In the genomic region with DNA sequence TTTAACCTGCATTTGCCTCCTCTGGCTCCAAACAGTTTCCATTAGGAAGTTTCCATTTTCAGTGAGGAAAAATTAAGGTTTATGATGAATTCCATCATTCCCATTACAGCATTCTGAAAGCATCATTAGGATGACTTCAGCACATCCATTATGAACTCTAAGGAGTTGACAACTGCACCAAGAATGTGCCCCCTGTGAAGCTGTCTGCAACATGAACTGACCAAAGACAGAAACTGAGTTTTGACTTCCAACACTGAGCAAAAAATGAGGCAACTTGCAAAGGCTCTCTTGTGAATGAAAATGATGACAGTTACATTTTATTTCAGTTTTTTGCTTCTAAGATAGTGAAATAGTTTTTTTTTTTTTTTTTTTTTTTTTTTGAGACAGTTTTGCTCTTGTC, we compare ENCODE assay signal across 1 cellular context.
TF ChIP-seq lines count a peak whose summit lies in the region.

No MANE protein-coding gene starts in this region.

TF ChIP-seq in GM23338, 12 proteins besides CTCF, POLR2A, EP300 and RAD21 (continued from another document):
- TF ChIP-seq, protein P1, sequence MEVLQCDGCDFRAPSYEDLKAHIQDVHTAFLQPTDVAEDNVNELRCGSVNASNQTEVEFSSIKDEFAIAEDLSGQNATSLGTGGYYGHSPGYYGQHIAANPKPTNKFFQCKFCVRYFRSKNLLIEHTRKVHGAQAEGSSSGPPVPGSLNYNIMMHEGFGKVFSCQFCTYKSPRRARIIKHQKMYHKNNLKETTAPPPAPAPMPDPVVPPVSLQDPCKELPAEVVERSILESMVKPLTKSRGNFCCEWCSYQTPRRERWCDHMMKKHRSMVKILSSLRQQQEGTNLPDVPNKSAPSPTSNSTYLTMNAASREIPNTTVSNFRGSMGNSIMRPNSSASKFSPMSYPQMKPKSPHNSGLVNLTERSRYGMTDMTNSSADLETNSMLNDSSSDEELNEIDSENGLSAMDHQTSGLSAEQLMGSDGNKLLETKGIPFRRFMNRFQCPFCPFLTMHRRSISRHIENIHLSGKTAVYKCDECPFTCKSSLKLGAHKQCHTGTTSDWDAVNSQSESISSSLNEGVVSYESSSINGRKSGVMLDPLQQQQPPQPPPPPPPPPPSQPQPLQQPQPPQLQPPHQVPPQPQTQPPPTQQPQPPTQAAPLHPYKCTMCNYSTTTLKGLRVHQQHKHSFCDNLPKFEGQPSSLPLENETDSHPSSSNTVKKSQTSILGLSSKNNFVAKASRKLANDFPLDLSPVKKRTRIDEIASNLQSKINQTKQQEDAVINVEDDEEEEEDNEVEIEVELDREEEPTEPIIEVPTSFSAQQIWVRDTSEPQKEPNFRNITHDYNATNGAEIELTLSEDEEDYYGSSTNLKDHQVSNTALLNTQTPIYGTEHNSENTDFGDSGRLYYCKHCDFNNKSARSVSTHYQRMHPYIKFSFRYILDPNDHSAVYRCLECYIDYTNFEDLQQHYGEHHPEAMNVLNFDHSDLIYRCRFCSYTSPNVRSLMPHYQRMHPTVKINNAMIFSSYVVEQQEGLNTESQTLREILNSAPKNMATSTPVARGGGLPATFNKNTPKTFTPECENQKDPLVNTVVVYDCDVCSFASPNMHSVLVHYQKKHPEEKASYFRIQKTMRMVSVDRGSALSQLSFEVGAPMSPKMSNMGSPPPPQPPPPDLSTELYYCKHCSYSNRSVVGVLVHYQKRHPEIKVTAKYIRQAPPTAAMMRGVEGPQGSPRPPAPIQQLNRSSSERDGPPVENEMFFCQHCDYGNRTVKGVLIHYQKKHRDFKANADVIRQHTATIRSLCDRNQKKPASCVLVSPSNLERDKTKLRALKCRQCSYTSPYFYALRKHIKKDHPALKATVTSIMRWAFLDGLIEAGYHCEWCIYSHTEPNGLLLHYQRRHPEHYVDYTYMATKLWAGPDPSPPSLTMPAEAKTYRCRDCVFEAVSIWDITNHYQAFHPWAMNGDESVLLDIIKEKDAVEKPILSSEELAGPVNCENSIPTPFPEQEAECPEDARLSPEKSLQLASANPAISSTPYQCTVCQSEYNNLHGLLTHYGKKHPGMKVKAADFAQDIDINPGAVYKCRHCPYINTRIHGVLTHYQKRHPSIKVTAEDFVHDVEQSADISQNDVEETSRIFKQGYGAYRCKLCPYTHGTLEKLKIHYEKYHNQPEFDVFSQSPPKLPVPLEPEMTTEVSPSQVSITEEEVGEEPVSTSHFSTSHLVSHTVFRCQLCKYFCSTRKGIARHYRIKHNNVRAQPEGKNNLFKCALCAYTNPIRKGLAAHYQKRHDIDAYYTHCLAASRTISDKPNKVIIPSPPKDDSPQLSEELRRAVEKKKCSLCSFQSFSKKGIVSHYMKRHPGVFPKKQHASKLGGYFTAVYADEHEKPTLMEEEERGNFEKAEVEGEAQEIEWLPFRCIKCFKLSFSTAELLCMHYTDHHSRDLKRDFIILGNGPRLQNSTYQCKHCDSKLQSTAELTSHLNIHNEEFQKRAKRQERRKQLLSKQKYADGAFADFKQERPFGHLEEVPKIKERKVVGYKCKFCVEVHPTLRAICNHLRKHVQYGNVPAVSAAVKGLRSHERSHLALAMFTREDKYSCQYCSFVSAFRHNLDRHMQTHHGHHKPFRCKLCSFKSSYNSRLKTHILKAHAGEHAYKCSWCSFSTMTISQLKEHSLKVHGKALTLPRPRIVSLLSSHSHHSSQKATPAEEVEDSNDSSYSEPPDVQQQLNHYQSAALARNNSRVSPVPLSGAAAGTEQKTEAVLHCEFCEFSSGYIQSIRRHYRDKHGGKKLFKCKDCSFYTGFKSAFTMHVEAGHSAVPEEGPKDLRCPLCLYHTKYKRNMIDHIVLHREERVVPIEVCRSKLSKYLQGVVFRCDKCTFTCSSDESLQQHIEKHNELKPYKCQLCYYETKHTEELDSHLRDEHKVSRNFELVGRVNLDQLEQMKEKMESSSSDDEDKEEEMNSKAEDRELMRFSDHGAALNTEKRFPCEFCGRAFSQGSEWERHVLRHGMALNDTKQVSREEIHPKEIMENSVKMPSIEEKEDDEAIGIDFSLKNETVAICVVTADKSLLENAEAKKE (CRISPR knock-in tag; IDR thresholded peaks at IDR 0.05), result no peak
- TF ChIP-seq, protein P2, sequence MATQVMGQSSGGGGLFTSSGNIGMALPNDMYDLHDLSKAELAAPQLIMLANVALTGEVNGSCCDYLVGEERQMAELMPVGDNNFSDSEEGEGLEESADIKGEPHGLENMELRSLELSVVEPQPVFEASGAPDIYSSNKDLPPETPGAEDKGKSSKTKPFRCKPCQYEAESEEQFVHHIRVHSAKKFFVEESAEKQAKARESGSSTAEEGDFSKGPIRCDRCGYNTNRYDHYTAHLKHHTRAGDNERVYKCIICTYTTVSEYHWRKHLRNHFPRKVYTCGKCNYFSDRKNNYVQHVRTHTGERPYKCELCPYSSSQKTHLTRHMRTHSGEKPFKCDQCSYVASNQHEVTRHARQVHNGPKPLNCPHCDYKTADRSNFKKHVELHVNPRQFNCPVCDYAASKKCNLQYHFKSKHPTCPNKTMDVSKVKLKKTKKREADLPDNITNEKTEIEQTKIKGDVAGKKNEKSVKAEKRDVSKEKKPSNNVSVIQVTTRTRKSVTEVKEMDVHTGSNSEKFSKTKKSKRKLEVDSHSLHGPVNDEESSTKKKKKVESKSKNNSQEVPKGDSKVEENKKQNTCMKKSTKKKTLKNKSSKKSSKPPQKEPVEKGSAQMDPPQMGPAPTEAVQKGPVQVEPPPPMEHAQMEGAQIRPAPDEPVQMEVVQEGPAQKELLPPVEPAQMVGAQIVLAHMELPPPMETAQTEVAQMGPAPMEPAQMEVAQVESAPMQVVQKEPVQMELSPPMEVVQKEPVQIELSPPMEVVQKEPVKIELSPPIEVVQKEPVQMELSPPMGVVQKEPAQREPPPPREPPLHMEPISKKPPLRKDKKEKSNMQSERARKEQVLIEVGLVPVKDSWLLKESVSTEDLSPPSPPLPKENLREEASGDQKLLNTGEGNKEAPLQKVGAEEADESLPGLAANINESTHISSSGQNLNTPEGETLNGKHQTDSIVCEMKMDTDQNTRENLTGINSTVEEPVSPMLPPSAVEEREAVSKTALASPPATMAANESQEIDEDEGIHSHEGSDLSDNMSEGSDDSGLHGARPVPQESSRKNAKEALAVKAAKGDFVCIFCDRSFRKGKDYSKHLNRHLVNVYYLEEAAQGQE (IDR thresholded peaks at IDR 0.05; ENCODE audit: unreplicated experiment), result no peak
- TF ChIP-seq ZNF114 (CRISPR knock-in tag; IDR thresholded peaks at IDR 0.05), result no peak
- TF ChIP-seq EZH2phosphoT487 (IDR thresholded peaks at IDR 0.05; ENCODE audit: unreplicated experiment), result no peak
- TF ChIP-seq, protein P3, sequence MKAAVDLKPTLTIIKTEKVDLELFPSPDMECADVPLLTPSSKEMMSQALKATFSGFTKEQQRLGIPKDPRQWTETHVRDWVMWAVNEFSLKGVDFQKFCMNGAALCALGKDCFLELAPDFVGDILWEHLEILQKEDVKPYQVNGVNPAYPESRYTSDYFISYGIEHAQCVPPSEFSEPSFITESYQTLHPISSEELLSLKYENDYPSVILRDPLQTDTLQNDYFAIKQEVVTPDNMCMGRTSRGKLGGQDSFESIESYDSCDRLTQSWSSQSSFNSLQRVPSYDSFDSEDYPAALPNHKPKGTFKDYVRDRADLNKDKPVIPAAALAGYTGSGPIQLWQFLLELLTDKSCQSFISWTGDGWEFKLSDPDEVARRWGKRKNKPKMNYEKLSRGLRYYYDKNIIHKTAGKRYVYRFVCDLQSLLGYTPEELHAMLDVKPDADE (IDR thresholded peaks at IDR 0.05), result no peak
- no peak for TF ChIP-seq STAT1 (IDR thresholded peaks at IDR 0.05; ENCODE audit: unreplicated experiment)
- no peak for TF ChIP-seq ZNF331 (CRISPR knock-in tag; IDR thresholded peaks at IDR 0.05; ENCODE audit: low read depth)
TF ChIP-seq in GM23338: peak in this region for 0.
